ENCODE assay signal across 18 cellular contexts in the genomic region with DNA sequence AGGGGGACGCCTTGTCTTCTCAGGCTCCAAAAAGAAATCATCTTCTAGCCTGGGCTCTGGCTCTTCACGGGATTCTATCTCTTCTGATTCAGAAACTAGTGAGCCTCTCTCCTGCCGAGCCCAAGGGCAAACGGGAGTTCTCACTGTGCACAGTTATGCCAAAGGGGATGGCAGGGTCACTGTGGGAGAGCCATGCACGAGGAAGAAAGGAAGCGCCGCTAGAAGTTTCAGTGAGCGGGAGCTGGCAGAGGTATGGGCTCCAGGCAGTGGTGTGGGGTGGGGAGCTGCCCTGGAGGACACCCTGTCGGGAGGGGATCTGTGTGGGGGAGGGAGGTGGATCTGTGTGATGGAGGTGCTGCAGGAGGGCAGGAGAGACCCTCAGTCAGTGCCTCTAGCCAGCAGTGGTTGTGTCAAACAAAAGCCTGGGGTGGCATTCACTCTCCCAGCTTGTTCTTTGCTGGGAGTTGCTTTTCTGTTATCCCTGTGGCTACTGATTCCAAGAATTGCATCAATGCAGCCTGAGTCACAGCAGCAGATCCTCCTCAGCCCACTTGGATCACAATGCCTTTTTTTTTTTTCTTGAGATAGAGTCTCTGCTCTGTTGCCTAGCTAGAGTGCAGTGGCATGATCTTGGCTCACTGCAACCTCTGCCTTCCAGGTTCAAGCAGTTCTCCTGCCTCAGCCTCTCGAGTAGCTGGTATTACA. TPM values are rescaled to one million over a fixed set of nuclear protein-coding genes. Genes with fewer than 3 reads are reported as not detected.
DNase-seq lines count a peak whose midpoint lies in the region; ATAC-seq and TF ChIP-seq lines count a peak whose summit lies in the region.
"Had no signal": no experiment of that assay in that cellular context is flagged by ENCODE, and none has a peak within 500 bp of the region (broad histone marks: within the 10 kb centered on the region; RNA-seq: fewer than 3 reads in every experiment).

No MANE protein-coding gene starts in this region.

- H3K36me3 ChIP-seq in brain microvascular endothelial cell (replicated peaks) (peaks cover 84% of the 10 kb centered on the region), heart right ventricle (peaks cover 0 to 100% (median 78%) of the 10 kb centered on the region in 9 donors), subcutaneous abdominal adipose tissue (ENCODE audit: control insufficient read depth in 5 of 5, insufficient read depth in 5 of 5, low read length in 5 of 5) (peaks cover 16 to 91% (median 82%) of the 10 kb centered on the region in 5 donors)

- in situ Hi-C loops in brain microvascular endothelial cell (cut with HindIII; ENCODE audit: low pct_ligation_motif_present, low sequenced_read_pairs) = no loop called here

- intact Hi-C loops in heart right ventricle (cut with DNase I) = no loop called here

- no peak for DNase-seq in activated naive CD4-positive, alpha-beta T cell treated with anti-CD3 and anti-CD28 coated beads, Interleukin-2, amount 50 U/mL, for 72 hours (ENCODE audit: low spot score in 2 of 2)
- no peak for DNase-seq in activated naive CD4-positive, alpha-beta T cell treated with anti-CD3 and anti-CD28 coated beads, Interleukin-2, amount 10 ng/mL, durations not matched to agents 7 days and 5 days
- DNase-seq in brain microvascular endothelial cell (peak; percentile 72), heart right ventricle (no peak)
- DNase-seq: 8988T; activated T-cell treated with anti-CD3 and anti-CD28 coated beads, Interleukin-2, amount 50 U/mL, for 4 hours; DMS53; NCI-H1105; NCI-H510A treated with DMSO at 0.1 percent for 48 hours; retina; SIG-M5; testis had no signal

- TF ChIP-seq CTCF in brain microvascular endothelial cell (IDR thresholded peaks at IDR 0.05; ENCODE audit: low read depth, low read length, missing control alignments) (no peak), heart right ventricle (IDR thresholded peaks at IDR 0.05) (no peak)

- no peak for ATAC-seq in activated naive CD4-positive, alpha-beta T cell treated with anti-CD3 and anti-CD28 coated beads, Interleukin-2, amount 50 U/mL, for 72 hours
- peak; percentile 45 to 74 (median 49) for ATAC-seq in heart right ventricle
- no peak for ATAC-seq in HG03442 (IDR thresholded peaks at IDR 0.05; ENCODE audit: unreplicated experiment)
- no peak for ATAC-seq in GM21529 (IDR thresholded peaks at IDR 0.05; ENCODE audit: unreplicated experiment)
- no peak for ATAC-seq in GM18867 (IDR thresholded peaks at IDR 0.05; ENCODE audit: unreplicated experiment)
- ATAC-seq: activated T-cell treated with anti-CD3 and anti-CD28 coated beads, Interleukin-2, amount 50 U/mL, for 4 hours; WTC11 had no signal

- H3K9me3 ChIP-seq in heart right ventricle (no peaks in the 10 kb centered on the region), subcutaneous abdominal adipose tissue (ENCODE audit: control insufficient read depth in 5 of 5, low read length in 5 of 5) (no peaks in the 10 kb centered on the region)
- H3K9me3 ChIP-seq: testis had no signal

- no peaks in the 10 kb centered on the region for H3K27me3 Mint-ChIP-seq in activated naive CD4-positive, alpha-beta T cell treated with anti-CD3 and anti-CD28 coated beads, Interleukin-2, amount 10 ng/mL, durations not matched to agents 7 days and 5 days

- CTCF ChIA-PET in activated naive CD4-positive, alpha-beta T cell treated with anti-CD3 and anti-CD28 coated beads, Interleukin-2, amount 10 ng/mL, durations not matched to agents 7 days and 5 days (lab: Charles Lee) = no interaction called here

- H3K4me3 Mint-ChIP-seq in activated naive CD4-positive, alpha-beta T cell treated with anti-CD3 and anti-CD28 coated beads, Interleukin-2, amount 10 ng/mL, durations not matched to agents 7 days and 5 days = no peak overlapping the region
- H3K4me3 Mint-ChIP-seq: activated T-cell treated with anti-CD3 and anti-CD28 coated beads, Interleukin-2, amount 50 U/mL, for 4 hours; mesothelial cell of epicardium; WTC11 had no signal

- H3K4me3 ChIP-seq in brain microvascular endothelial cell (ENCODE audit: low read depth, low read length) = no peak overlapping the region
- no peak overlapping the region for H3K4me3 ChIP-seq in heart right ventricle
- no peak overlapping the region for H3K4me3 ChIP-seq in subcutaneous abdominal adipose tissue (ENCODE audit: low read depth in 1 of 5, low read length in 5 of 5)
- H3K4me3 ChIP-seq: testis had no signal

- peaks cover 17 to 31% of the 10 kb centered on the region in 2 donors for H3K36me3 Mint-ChIP-seq in activated naive CD4-positive, alpha-beta T cell treated with anti-CD3 and anti-CD28 coated beads, Interleukin-2, amount 50 U/mL, for 72 hours
- peaks cover 58% of the 10 kb centered on the region for H3K36me3 Mint-ChIP-seq in activated naive CD4-positive, alpha-beta T cell treated with anti-CD3 and anti-CD28 coated beads, Interleukin-2, amount 10 ng/mL, durations not matched to agents 7 days and 5 days

- no peak overlapping the region for H3K9ac ChIP-seq in subcutaneous abdominal adipose tissue (ENCODE audit: low read length in 5 of 5)

- H3K27ac Mint-ChIP-seq in activated naive CD4-positive, alpha-beta T cell treated with anti-CD3 and anti-CD28 coated beads, Interleukin-2, amount 50 U/mL, for 72 hours = peak overlapping the region; percentile 5 to 9
- H3K27ac Mint-ChIP-seq in activated naive CD4-positive, alpha-beta T cell treated with anti-CD3 and anti-CD28 coated beads, Interleukin-2, amount 10 ng/mL, durations not matched to agents 7 days and 5 days = no peak overlapping the region
- H3K27ac Mint-ChIP-seq: mesothelial cell of epicardium had no signal

- H3K27ac ChIP-seq in brain microvascular endothelial cell (peak overlapping the region; percentile 39), heart right ventricle (peak overlapping the region in 4 of 10 donors; percentile 17 to 48 (median 27)), subcutaneous abdominal adipose tissue (ENCODE audit: low read depth, low read length) (peak overlapping the region; percentile 23)
- H3K27ac ChIP-seq: testis had no signal

- no peaks in the 10 kb centered on the region for H3K9me3 Mint-ChIP-seq in activated naive CD4-positive, alpha-beta T cell treated with anti-CD3 and anti-CD28 coated beads, Interleukin-2, amount 50 U/mL, for 72 hours
- H3K9me3 Mint-ChIP-seq in activated naive CD4-positive, alpha-beta T cell treated with anti-CD3 and anti-CD28 coated beads, Interleukin-2, amount 10 ng/mL, durations not matched to agents 7 days and 5 days = no peaks in the 10 kb centered on the region
- H3K9me3 Mint-ChIP-seq: activated T-cell treated with anti-CD3 and anti-CD28 coated beads, Interleukin-2, amount 50 U/mL, for 4 hours; mesothelial cell of epicardium; WTC11 had no signal

- H3K4me1 ChIP-seq in heart right ventricle = peaks cover 0 to 15% (median 7%) of the 10 kb centered on the region in 9 donors
- peaks cover 2 to 13% (median 10%) of the 10 kb centered on the region in 5 donors for H3K4me1 ChIP-seq in subcutaneous abdominal adipose tissue (ENCODE audit: control insufficient read depth in 5 of 5, insufficient read depth in 5 of 5, low read length in 5 of 5)
- H3K4me1 ChIP-seq: testis had no signal

- no peaks in the 10 kb centered on the region for H3K4me1 Mint-ChIP-seq in activated naive CD4-positive, alpha-beta T cell treated with anti-CD3 and anti-CD28 coated beads, Interleukin-2, amount 10 ng/mL, durations not matched to agents 7 days and 5 days
- H3K4me1 Mint-ChIP-seq: mesothelial cell of epicardium, WTC11 had no signal

- 77 to 86% methylated on average over 10 of the region's 10 CpGs for WGBS in heart right ventricle, 2 donors

- H3K27me3 ChIP-seq in brain microvascular endothelial cell (replicated peaks) (no peaks in the 10 kb centered on the region), heart right ventricle (no peaks in the 10 kb centered on the region), subcutaneous abdominal adipose tissue (ENCODE audit: control insufficient read depth in 5 of 5, insufficient read depth in 4 of 5, low read length in 5 of 5) (no peaks in the 10 kb centered on the region)
- H3K27me3 ChIP-seq: testis had no signal

RNA-seq across cellular contexts. Expression of a gene that starts 21.8 kb away (rescaled TPM):
- total RNA-seq in activated naive CD4-positive, alpha-beta T cell treated with anti-CD3 and anti-CD28 coated beads, Interleukin-2, amount 50 U/mL, for 72 hours = 10 to 100 TPM; 28.9 to 50.1 TPM
- total RNA-seq in heart right ventricle = 10 to 100 TPM; 11.3 to 26.7 (median 19.6) TPM
- 1 to 10 TPM; 5.9 to 6.1 TPM for polyA plus RNA-seq in heart right ventricle

RNA-seq across cellular contexts. Expression of a gene that starts 35.6 kb away (rescaled TPM):
- 10 to 100 TPM; 21.8 to 22.3 TPM for total RNA-seq in activated naive CD4-positive, alpha-beta T cell treated with anti-CD3 and anti-CD28 coated beads, Interleukin-2, amount 50 U/mL, for 72 hours
- total RNA-seq in heart right ventricle = 10 to 100 TPM; 27.7 to 39.3 (median 32.2) TPM
- 10 to 100 TPM; 14.5 to 27.4 TPM for polyA plus RNA-seq in heart right ventricle

Comparison
In these comparisons a context has a peak if more than half of its experiments do, and no peak if none do; other contexts are left out.
1. ATAC-seq: peak in heart right ventricle (8 of 8); none in activated naive CD4-positive, alpha-beta T cell treated with anti-CD3 and anti-CD28 coated beads, Interleukin-2, amount 50 U/mL, for 72 hours (0 of 2), HG03442 (single experiment), GM21529 (single experiment) and GM18867 (single experiment).